Comparison of ENCODE assay signal across 1 cellular context in the genomic region with DNA sequence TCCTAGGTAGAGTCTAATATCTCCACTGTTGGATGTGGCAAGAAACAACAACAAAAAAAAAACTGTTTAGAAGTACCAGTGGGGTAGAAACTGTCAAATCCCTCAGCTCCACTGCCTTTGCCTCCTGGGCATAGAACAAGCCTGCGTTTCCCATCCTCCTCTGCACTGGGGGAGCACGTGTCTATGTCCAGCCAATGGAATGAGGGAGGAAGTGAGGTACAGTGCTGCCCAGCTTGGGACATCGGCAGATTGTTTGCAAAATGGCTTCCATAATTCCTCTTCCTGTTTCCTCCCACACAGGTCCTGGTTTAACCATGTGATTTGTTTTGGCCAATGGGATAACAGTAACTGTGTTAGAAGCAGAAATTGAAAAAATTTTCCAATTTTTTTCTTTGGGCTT.
TF ChIP-seq lines count a peak whose summit lies in the region.

No MANE protein-coding gene starts in this region.

TF ChIP-seq in K562, 482 proteins besides CTCF, POLR2A, EP300 and RAD21 (continues in another document):
- TF ChIP-seq, protein P1, sequence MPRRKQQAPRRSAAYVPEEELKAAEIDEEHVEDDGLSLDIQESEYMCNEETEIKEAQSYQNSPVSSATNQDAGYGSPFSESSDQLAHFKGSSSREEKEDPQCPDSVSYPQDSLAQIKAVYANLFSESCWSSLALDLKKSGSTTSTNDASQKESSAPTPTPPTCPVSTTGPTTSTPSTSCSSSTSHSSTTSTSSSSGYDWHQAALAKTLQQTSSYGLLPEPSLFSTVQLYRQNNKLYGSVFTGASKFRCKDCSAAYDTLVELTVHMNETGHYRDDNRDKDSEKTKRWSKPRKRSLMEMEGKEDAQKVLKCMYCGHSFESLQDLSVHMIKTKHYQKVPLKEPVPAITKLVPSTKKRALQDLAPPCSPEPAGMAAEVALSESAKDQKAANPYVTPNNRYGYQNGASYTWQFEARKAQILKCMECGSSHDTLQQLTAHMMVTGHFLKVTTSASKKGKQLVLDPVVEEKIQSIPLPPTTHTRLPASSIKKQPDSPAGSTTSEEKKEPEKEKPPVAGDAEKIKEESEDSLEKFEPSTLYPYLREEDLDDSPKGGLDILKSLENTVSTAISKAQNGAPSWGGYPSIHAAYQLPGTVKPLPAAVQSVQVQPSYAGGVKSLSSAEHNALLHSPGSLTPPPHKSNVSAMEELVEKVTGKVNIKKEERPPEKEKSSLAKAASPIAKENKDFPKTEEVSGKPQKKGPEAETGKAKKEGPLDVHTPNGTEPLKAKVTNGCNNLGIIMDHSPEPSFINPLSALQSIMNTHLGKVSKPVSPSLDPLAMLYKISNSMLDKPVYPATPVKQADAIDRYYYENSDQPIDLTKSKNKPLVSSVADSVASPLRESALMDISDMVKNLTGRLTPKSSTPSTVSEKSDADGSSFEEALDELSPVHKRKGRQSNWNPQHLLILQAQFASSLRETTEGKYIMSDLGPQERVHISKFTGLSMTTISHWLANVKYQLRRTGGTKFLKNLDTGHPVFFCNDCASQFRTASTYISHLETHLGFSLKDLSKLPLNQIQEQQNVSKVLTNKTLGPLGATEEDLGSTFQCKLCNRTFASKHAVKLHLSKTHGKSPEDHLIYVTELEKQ (CRISPR knock-in tag; IDR thresholded peaks at IDR 0.05): no peak
- TF ChIP-seq SAFB (IDR thresholded peaks at IDR 0.05; ENCODE audit: borderline replicate concordance, low read depth, low read length) (no peak), NFYB (IDR thresholded peaks at IDR 0.05; ENCODE audit: extremely low read depth, insufficient read length) (peak; percentile 84), ZNF695 (CRISPR knock-in tag; IDR thresholded peaks at IDR 0.05) (no peak), SNRNP70 (optimal IDR thresholded peaks at IDR 0.05; ENCODE audit: low read depth, low read length) (no peak), YY1 (IDR thresholded peaks at IDR 0.05; ENCODE audit: borderline replicate concordance in 1 of 3, control insufficient read depth in 1 of 3, extremely low read depth in 1 of 3, insufficient read depth in 3 of 3, insufficient read length in 1 of 3, insufficient replicate concordance in 2 of 3, low read depth in 1 of 3, low read length in 2 of 3) (peak in 1 of 3 experiments; percentile 78), MCM7 (IDR thresholded peaks at IDR 0.05) (no peak), ZNF134 (CRISPR knock-in tag; conservative IDR thresholded peaks at IDR 0.05) (no peak), ZEB2 (IDR thresholded peaks at IDR 0.05) (no peak), ZNF146 (CRISPR knock-in tag; IDR thresholded peaks at IDR 0.05; ENCODE audit: unreplicated experiment) (no peak), ZNF696 (CRISPR knock-in tag; conservative IDR thresholded peaks at IDR 0.05) (no peak), PYGO2 (tag; IDR thresholded peaks at IDR 0.05) (no peak), DMBX1 (CRISPR knock-in tag; IDR thresholded peaks at IDR 0.05; ENCODE audit: borderline replicate concordance) (peak; percentile 46; the same call in 1 of the 2 replicates), GABPB1 (CRISPR knock-in tag; IDR thresholded peaks at IDR 0.05) (peak; percentile 72; the same call in 1 of the 2 replicates), WHSC1 (IDR thresholded peaks at IDR 0.05; ENCODE audit: low read length) (no peak), BMI1 (IDR thresholded peaks at IDR 0.05; ENCODE audit: low read length) (no peak), SRF (CRISPR knock-in tag; IDR thresholded peaks at IDR 0.05) (no peak), ZNF12 (CRISPR knock-in tag; IDR thresholded peaks at IDR 0.05) (no peak), SMARCA5 (IDR thresholded peaks at IDR 0.05) (no peak), ZC3H4 (CRISPR knock-in tag; IDR thresholded peaks at IDR 0.05; ENCODE audit: borderline replicate concordance) (no peak), MTF1 (CRISPR knock-in tag; IDR thresholded peaks at IDR 0.05; ENCODE audit: borderline replicate concordance) (no peak), ZNF354B (CRISPR knock-in tag; IDR thresholded peaks at IDR 0.05) (no peak), CXXC5 (CRISPR knock-in tag; IDR thresholded peaks at IDR 0.05) (0 out of 2 replicates have a peak, but pooled peaks have one; percentile 48), EGR1 (conservative IDR thresholded peaks at IDR 0.05) (peak; percentile 41; the same call in 1 of the 2 replicates), SMARCA4 (IDR thresholded peaks at IDR 0.05) (no peak), POLR3A (IDR thresholded peaks at IDR 0.05; ENCODE audit: borderline replicate concordance, extremely low read depth, insufficient read depth, insufficient read length) (no peak), RAD51 (IDR thresholded peaks at IDR 0.05; ENCODE audit: borderline replicate concordance, low read depth) (peak; percentile 85), EHMT2 (IDR thresholded peaks at IDR 0.05) (peak; percentile 93), CBX3 (IDR thresholded peaks at IDR 0.05; ENCODE audit: borderline replicate concordance in 1 of 2, low read length in 2 of 2) (peak in 1 of 2 experiments; percentile 86; a peak in 2 of 3 replicates), SIN3B (IDR thresholded peaks at IDR 0.05; ENCODE audit: low read depth) (no peak), FOXK2 (conservative IDR thresholded peaks at IDR 0.05 in 1 of 2, IDR thresholded peaks at IDR 0.05 in 1 of 2; ENCODE audit: low read depth in 2 of 2) (no peak), JUND (IDR thresholded peaks at IDR 0.05; ENCODE audit: borderline replicate concordance, low read depth, low read length) (no peak), JUND (tag; IDR thresholded peaks at IDR 0.05; ENCODE audit: borderline replicate concordance, low read depth, low read length) (no peak), KLF6 (CRISPR knock-in tag; IDR thresholded peaks at IDR 0.05; ENCODE audit: borderline replicate concordance) (no peak), FOXJ2 (tag; IDR thresholded peaks at IDR 0.05) (no peak)
- TF ChIP-seq, protein P2, sequence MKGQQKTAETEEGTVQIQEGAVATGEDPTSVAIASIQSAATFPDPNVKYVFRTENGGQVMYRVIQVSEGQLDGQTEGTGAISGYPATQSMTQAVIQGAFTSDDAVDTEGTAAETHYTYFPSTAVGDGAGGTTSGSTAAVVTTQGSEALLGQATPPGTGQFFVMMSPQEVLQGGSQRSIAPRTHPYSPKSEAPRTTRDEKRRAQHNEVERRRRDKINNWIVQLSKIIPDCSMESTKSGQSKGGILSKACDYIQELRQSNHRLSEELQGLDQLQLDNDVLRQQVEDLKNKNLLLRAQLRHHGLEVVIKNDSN (CRISPR knock-in tag; IDR thresholded peaks at IDR 0.05): peak; percentile 90
- TF ChIP-seq, protein P3, sequence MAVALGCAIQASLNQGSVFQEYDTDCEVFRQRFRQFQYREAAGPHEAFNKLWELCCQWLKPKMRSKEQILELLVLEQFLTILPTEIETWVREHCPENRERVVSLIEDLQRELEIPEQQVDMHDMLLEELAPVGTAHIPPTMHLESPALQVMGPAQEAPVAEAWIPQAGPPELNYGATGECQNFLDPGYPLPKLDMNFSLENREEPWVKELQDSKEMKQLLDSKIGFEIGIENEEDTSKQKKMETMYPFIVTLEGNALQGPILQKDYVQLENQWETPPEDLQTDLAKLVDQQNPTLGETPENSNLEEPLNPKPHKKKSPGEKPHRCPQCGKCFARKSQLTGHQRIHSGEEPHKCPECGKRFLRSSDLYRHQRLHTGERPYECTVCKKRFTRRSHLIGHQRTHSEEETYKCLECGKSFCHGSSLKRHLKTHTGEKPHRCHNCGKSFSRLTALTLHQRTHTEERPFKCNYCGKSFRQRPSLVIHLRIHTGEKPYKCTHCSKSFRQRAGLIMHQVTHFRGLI (CRISPR knock-in tag; IDR thresholded peaks at IDR 0.05): no peak
- TF ChIP-seq, protein P4, sequence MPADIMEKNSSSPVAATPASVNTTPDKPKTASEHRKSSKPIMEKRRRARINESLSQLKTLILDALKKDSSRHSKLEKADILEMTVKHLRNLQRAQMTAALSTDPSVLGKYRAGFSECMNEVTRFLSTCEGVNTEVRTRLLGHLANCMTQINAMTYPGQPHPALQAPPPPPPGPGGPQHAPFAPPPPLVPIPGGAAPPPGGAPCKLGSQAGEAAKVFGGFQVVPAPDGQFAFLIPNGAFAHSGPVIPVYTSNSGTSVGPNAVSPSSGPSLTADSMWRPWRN (IDR thresholded peaks at IDR 0.05; ENCODE audit: low read depth): no peak
- TF ChIP-seq, protein P5, sequence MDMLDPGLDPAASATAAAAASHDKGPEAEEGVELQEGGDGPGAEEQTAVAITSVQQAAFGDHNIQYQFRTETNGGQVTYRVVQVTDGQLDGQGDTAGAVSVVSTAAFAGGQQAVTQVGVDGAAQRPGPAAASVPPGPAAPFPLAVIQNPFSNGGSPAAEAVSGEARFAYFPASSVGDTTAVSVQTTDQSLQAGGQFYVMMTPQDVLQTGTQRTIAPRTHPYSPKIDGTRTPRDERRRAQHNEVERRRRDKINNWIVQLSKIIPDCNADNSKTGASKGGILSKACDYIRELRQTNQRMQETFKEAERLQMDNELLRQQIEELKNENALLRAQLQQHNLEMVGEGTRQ (CRISPR knock-in tag; IDR thresholded peaks at IDR 0.05): peak; percentile 92
- TF ChIP-seq, protein P6, sequence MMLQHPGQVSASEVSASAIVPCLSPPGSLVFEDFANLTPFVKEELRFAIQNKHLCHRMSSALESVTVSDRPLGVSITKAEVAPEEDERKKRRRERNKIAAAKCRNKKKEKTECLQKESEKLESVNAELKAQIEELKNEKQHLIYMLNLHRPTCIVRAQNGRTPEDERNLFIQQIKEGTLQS (IDR thresholded peaks at IDR 0.05): no peak
- TF ChIP-seq, protein P6 (CRISPR knock-in tag; conservative IDR thresholded peaks at IDR 0.05): no peak
- TF ChIP-seq, protein P7, sequence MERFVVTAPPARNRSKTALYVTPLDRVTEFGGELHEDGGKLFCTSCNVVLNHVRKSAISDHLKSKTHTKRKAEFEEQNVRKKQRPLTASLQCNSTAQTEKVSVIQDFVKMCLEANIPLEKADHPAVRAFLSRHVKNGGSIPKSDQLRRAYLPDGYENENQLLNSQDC (CRISPR knock-in tag; IDR thresholded peaks at IDR 0.05): no peak
- TF ChIP-seq, protein P8, sequence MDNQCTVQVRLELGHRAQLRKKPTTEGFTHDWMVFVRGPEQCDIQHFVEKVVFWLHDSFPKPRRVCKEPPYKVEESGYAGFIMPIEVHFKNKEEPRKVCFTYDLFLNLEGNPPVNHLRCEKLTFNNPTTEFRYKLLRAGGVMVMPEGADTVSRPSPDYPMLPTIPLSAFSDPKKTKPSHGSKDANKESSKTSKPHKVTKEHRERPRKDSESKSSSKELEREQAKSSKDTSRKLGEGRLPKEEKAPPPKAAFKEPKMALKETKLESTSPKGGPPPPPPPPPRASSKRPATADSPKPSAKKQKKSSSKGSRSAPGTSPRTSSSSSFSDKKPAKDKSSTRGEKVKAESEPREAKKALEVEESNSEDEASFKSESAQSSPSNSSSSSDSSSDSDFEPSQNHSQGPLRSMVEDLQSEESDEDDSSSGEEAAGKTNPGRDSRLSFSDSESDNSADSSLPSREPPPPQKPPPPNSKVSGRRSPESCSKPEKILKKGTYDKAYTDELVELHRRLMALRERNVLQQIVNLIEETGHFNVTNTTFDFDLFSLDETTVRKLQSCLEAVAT (IDR thresholded peaks at IDR 0.05): no peak
- TF ChIP-seq, protein P9, sequence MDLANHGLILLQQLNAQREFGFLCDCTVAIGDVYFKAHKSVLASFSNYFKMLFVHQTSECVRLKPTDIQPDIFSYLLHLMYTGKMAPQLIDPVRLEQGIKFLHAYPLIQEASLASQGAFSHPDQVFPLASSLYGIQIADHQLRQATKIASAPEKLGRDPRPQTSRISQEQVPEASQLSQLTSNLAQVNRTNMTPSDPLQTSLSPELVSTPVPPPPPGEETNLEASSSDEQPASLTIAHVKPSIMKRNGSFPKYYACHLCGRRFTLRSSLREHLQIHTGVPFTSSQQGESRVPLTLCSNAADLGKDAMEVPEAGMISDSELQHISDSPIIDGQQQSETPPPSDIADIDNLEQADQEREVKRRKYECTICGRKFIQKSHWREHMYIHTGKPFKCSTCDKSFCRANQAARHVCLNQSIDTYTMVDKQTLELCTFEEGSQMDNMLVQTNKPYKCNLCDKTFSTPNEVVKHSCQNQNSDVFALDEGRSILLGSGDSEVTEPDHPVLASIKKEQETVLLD (IDR thresholded peaks at IDR 0.05): no peak
- TF ChIP-seq, protein P10, sequence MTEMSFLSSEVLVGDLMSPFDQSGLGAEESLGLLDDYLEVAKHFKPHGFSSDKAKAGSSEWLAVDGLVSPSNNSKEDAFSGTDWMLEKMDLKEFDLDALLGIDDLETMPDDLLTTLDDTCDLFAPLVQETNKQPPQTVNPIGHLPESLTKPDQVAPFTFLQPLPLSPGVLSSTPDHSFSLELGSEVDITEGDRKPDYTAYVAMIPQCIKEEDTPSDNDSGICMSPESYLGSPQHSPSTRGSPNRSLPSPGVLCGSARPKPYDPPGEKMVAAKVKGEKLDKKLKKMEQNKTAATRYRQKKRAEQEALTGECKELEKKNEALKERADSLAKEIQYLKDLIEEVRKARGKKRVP (CRISPR knock-in tag; IDR thresholded peaks at IDR 0.05): no peak
- TF ChIP-seq, protein P11, sequence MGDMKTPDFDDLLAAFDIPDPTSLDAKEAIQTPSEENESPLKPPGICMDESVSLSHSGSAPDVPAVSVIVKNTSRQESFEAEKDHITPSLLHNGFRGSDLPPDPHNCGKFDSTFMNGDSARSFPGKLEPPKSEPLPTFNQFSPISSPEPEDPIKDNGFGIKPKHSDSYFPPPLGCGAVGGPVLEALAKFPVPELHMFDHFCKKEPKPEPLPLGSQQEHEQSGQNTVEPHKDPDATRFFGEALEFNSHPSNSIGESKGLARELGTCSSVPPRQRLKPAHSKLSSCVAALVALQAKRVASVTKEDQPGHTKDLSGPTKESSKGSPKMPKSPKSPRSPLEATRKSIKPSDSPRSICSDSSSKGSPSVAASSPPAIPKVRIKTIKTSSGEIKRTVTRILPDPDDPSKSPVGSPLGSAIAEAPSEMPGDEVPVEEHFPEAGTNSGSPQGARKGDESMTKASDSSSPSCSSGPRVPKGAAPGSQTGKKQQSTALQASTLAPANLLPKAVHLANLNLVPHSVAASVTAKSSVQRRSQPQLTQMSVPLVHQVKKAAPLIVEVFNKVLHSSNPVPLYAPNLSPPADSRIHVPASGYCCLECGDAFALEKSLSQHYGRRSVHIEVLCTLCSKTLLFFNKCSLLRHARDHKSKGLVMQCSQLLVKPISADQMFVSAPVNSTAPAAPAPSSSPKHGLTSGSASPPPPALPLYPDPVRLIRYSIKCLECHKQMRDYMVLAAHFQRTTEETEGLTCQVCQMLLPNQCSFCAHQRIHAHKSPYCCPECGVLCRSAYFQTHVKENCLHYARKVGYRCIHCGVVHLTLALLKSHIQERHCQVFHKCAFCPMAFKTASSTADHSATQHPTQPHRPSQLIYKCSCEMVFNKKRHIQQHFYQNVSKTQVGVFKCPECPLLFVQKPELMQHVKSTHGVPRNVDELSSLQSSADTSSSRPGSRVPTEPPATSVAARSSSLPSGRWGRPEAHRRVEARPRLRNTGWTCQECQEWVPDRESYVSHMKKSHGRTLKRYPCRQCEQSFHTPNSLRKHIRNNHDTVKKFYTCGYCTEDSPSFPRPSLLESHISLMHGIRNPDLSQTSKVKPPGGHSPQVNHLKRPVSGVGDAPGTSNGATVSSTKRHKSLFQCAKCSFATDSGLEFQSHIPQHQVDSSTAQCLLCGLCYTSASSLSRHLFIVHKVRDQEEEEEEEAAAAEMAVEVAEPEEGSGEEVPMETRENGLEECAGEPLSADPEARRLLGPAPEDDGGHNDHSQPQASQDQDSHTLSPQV (IDR thresholded peaks at IDR 0.05): no peak
- TF ChIP-seq, protein P12, sequence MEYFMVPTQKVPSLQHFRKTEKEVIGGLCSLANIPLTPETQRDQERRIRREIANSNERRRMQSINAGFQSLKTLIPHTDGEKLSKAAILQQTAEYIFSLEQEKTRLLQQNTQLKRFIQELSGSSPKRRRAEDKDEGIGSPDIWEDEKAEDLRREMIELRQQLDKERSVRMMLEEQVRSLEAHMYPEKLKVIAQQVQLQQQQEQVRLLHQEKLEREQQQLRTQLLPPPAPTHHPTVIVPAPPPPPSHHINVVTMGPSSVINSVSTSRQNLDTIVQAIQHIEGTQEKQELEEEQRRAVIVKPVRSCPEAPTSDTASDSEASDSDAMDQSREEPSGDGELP (CRISPR knock-in tag; IDR thresholded peaks at IDR 0.05; ENCODE audit: borderline replicate concordance): no peak
